In genomic region chr4:20487852-20488251, GRCh38 we compare ENCODE assay signal across 25 cellular contexts.
DNase-seq lines count a peak whose midpoint lies in the region; ATAC-seq and TF ChIP-seq lines count a peak whose summit lies in the region.
"Had no signal": no experiment of that assay in that cellular context is flagged by ENCODE, and none has a peak within 500 bp of the region (broad histone marks: within the 10 kb centered on the region; RNA-seq: fewer than 3 reads in every experiment).

No MANE protein-coding gene starts in this region.

- DNase-seq in NCI-H446 treated with DMSO at 0.1 percent for 48 hours (lab: John Stamatoyannopoulos, UW) (peak; percentile 1), NCI-H446 (lab: John Stamatoyannopoulos, UW) (no peak), PC-3 (peak; percentile 47), fibroblast of the aortic adventitia (ENCODE audit: low read depth) (peak; percentile 50), trophoblast cell (no peak), NCI-H187 treated with DMSO at 0.1 percent for 48 hours (lab: John Stamatoyannopoulos, UW) (no peak), GDM1 (lab: John Stamatoyannopoulos, UW) (no peak), NCI-H2171 (lab: John Stamatoyannopoulos, UW) (no peak)
- DNase-seq: 8988T; activated CD4-positive, alpha-beta T cell treated with anti-CD3 and anti-CD28 coated beads for 1 hour; activated CD8-positive, alpha-beta T cell treated with anti-CD3 and anti-CD28 coated beads for 36 hours; activated gamma-delta T cell; activated naive CD8-positive, alpha-beta T cell treated with anti-CD3 and anti-CD28 coated beads, Interleukin-2, amount 50 U/mL, for 24 hours; brain microvascular endothelial cell; DMS79; effector CD8-positive, alpha-beta T cell; erythroblast; glutamatergic neuron; HCEC 1CT; kidney; NCI-H526; stimulated activated CD8-positive, alpha-beta memory T cell treated with anti-CD3 and anti-CD28 coated beads, Interleukin-4, amount 100 ng/mL, for 48 hours; stomach; tibial artery had no signal

- H3K14ac ChIP-seq in trophoblast cell (ENCODE audit: low read length) = no peak overlapping the region

- TF ChIP-seq CTCF in PC-3 (conservative IDR thresholded peaks at IDR 0.05; ENCODE audit: low read depth, low read length) (no peak), fibroblast of the aortic adventitia (IDR thresholded peaks at IDR 0.05; ENCODE audit: insufficient read depth, low read length) (no peak)

- no peaks in the 10 kb centered on the region for H3K9me2 ChIP-seq in PC-3 (replicated peaks; ENCODE audit: low read length)

- H3K4me2 ChIP-seq in PC-3 (ENCODE audit: low read length) (no peak overlapping the region), trophoblast cell (ENCODE audit: low read length) (no peak overlapping the region)

- no peaks in the 10 kb centered on the region for H3F3A ChIP-seq in PC-3 (ENCODE audit: low read length, unreplicated experiment)

- H3K36me3 ChIP-seq in PC-3 (ENCODE audit: low read depth, low read length) (peaks cover 10% of the 10 kb centered on the region; the same call in 1 of the 2 replicates), trophoblast cell (ENCODE audit: control insufficient read depth in 1 of 2, insufficient read depth in 2 of 2, low read length in 2 of 2) (no peaks in the 10 kb centered on the region)
- H3K36me3 ChIP-seq: brain microvascular endothelial cell, stomach had no signal

- POLR2A ChIA-PET in PC-3 (lab: Charles Lee; ENCODE audit: unreplicated experiment) = no interaction called here

- H3K79me2 ChIP-seq in PC-3 (ENCODE audit: low read length) (no peaks in the 10 kb centered on the region), trophoblast cell (ENCODE audit: control insufficient read depth, insufficient read depth, low read length, poor library complexity) (no peaks in the 10 kb centered on the region)

- H3K9ac ChIP-seq in PC-3 (ENCODE audit: low read length) (no peak overlapping the region), trophoblast cell (ENCODE audit: low read length) (no peak overlapping the region)

- H3K27ac ChIP-seq in PC-3 (ENCODE audit: low read length) (no peak overlapping the region), trophoblast cell (ENCODE audit: low read depth, low read length) (no peak overlapping the region)
- H3K27ac ChIP-seq: brain microvascular endothelial cell, stomach, tibial artery had no signal

- no peak overlapping the region for H2AFZ ChIP-seq in PC-3 (ENCODE audit: low read length)
- no peak overlapping the region for H2AFZ ChIP-seq in trophoblast cell (ENCODE audit: insufficient read depth, low read length, poor library complexity)

- no peak overlapping the region for H4K12ac ChIP-seq in trophoblast cell (ENCODE audit: low read depth, low read length)

- no peak overlapping the region for H3K23ac ChIP-seq in trophoblast cell (ENCODE audit: low read length)

- ATAC-seq in PC-3 = peak; percentile 29; the same call in 1 of the 2 replicates
- ATAC-seq: activated CD8-positive, alpha-beta T cell treated with anti-CD3 and anti-CD28 coated beads for 36 hours; activated naive CD8-positive, alpha-beta T cell treated with anti-CD3 and anti-CD28 coated beads, Interleukin-2, amount 50 U/mL, for 24 hours had no signal

- H3K4me3 ChIP-seq in PC-3 (ENCODE audit: low read length) = no peak overlapping the region
- H3K4me3 ChIP-seq in fibroblast of the aortic adventitia (ENCODE audit: low read depth, low read length) = no peak overlapping the region
- H3K4me3 ChIP-seq in trophoblast cell (ENCODE audit: low read depth, low read length) = no peak overlapping the region
- H3K4me3 ChIP-seq: lung, stomach, tibial artery had no signal

- intact Hi-C loops in PC-3 (cut with micrococcal nuclease) = no loop called here

- no peaks in the 10 kb centered on the region for H3K9me3 ChIP-seq in PC-3 (ENCODE audit: low read length)
- no peaks in the 10 kb centered on the region for H3K9me3 ChIP-seq in trophoblast cell (ENCODE audit: insufficient read depth, low read depth, low read length)
- H3K9me3 ChIP-seq: stomach, tibial artery had no signal

- no peak overlapping the region for H4K8ac ChIP-seq in trophoblast cell (ENCODE audit: low read depth, low read length)

- no peaks in the 10 kb centered on the region for H4K20me1 ChIP-seq in PC-3 (ENCODE audit: low read length)

- no peak overlapping the region for H2BK5ac ChIP-seq in trophoblast cell (ENCODE audit: low read depth, low read length, poor library complexity)

- no peaks in the 10 kb centered on the region for H3K79me1 ChIP-seq in trophoblast cell (ENCODE audit: low read length)

- no peak overlapping the region for H2BK120ac ChIP-seq in trophoblast cell (ENCODE audit: insufficient read depth, low read length, poor library complexity)

- H3K27me3 ChIP-seq in PC-3 (ENCODE audit: low read length) (no peaks in the 10 kb centered on the region), trophoblast cell (ENCODE audit: insufficient read depth, low read length) (no peaks in the 10 kb centered on the region)
- H3K27me3 ChIP-seq: brain microvascular endothelial cell, stomach, tibial artery had no signal

- CTCF ChIA-PET in PC-3 (lab: Charles Lee) = no interaction called here

- H3K4me1 ChIP-seq in PC-3 (ENCODE audit: insufficient read depth, low read length) (peaks cover 22% of the 10 kb centered on the region), trophoblast cell (ENCODE audit: control insufficient read depth in 1 of 2, insufficient read depth in 2 of 2, low read length in 2 of 2) (no peaks in the 10 kb centered on the region)

- no peak overlapping the region for H3K4ac ChIP-seq in trophoblast cell (ENCODE audit: low read depth, low read length)

- H2AK5ac ChIP-seq in trophoblast cell (ENCODE audit: low read length) = no peak overlapping the region

- H2BK12ac ChIP-seq in trophoblast cell (ENCODE audit: low read length) = no peak overlapping the region

- H4K91ac ChIP-seq in trophoblast cell (ENCODE audit: low read depth, low read length) = no peak overlapping the region

- BruUV-seq in PC-3 (replicated peaks; lab: Mats Ljungman, UMichigan) = no TSS peak

- no CpG with 5 or more reads among the region's 1 CpG for WGBS in trophoblast cell (ENCODE audit: extremely low coverage, insufficient coverage, insufficient read length)

- no peak overlapping the region for H3K18ac ChIP-seq in trophoblast cell (ENCODE audit: low read length)

Comparison
In these comparisons a context has a peak if more than half of its experiments do, and no peak if none do; other contexts are left out.
1. DNase-seq: peak in NCI-H446 treated with DMSO at 0.1 percent for 48 hours (single experiment), PC-3 (single experiment) and fibroblast of the aortic adventitia (single experiment); none in NCI-H446 (0 of 2), trophoblast cell (0 of 2), NCI-H187 treated with DMSO at 0.1 percent for 48 hours (single experiment), GDM1 (single experiment) and NCI-H2171 (single experiment).